ENCODE assay signal across 20 cellular contexts in genomic region chr4:2443986-2444740, GRCh38. TPM values are rescaled to one million over a fixed set of nuclear protein-coding genes. Genes with fewer than 3 reads are reported as not detected.
"Had no signal": no experiment of that assay in that cellular context is flagged by ENCODE, and none has a peak within 500 bp of the region (broad histone marks: within the 10 kb centered on the region; RNA-seq: fewer than 3 reads in every experiment).

No MANE protein-coding gene starts in this region.

- H3K36me3 ChIP-seq: colonic mucosa, pancreas had no signal

- H3K9me3 Mint-ChIP-seq: immature natural killer cell; naive thymus-derived CD8-positive, alpha-beta T cell had no signal

- H3K4me3 ChIP-seq: colonic mucosa, pancreas had no signal

- H3K4me1 ChIP-seq: colonic mucosa, foreskin keratinocyte, pancreas had no signal

- H3K27me3 ChIP-seq: colonic mucosa, pancreas had no signal

- H3K4me3 Mint-ChIP-seq: immature natural killer cell; naive thymus-derived CD8-positive, alpha-beta T cell had no signal

- DNase-seq: colonic mucosa; dermis blood vessel endothelial cell; erythroblast; foreskin keratinocyte; immature natural killer cell; mammary epithelial cell; naive thymus-derived CD8-positive, alpha-beta T cell; nucleus accumbens; small intestine; stimulated activated CD4-positive, alpha-beta T cell treated with anti-CD3 and anti-CD28 coated beads, Interleukin-12 subunit alpha, Interleukin-12 subunit beta, amount 100 ng/mL, for 4 hours; stimulated activated naive CD4-positive, alpha-beta T cell treated with Interleukin-2 at 50 U/mL for 16 hours; trophoblast cell had no signal

- H3K9me3 ChIP-seq: colonic mucosa, pancreas had no signal

- ATAC-seq: foreskin keratinocyte; naive thymus-derived CD8-positive, alpha-beta T cell; pancreas; right cardiac atrium had no signal

- H3K36me3 Mint-ChIP-seq: immature natural killer cell; naive thymus-derived CD8-positive, alpha-beta T cell had no signal

- FAIRE-seq: endothelial cell of umbilical vein, pancreas, small intestine, urothelium cell line had no signal

- H3K27ac Mint-ChIP-seq: immature natural killer cell, progenitor cell of endocrine pancreas had no signal

- H3K27me3 Mint-ChIP-seq: naive thymus-derived CD8-positive, alpha-beta T cell; progenitor cell of endocrine pancreas had no signal

- H3K27ac ChIP-seq: colonic mucosa, foreskin keratinocyte, pancreas had no signal

RNA-seq across cellular contexts. Expression of gene CFAP99, which starts 25.4 kb away (rescaled TPM):
- total RNA-seq: endothelial cell of umbilical vein; foreskin keratinocyte; kidney epithelial cell; mammary epithelial cell; mesenteric fat pad; naive thymus-derived CD8-positive, alpha-beta T cell; progenitor cell of endocrine pancreas; right cardiac atrium had no signal
- polyA plus RNA-seq: foreskin keratinocyte, immature natural killer cell, mammary epithelial cell, neural cell, right cardiac atrium had no signal
